ENCODE assay signal across 24 cellular contexts in genomic region chr18:32056613-32057358, GRCh38. TPM values are rescaled to one million over a fixed set of nuclear protein-coding genes. Genes with fewer than 3 reads are reported as not detected.
DNase-seq lines count a peak whose midpoint lies in the region; ATAC-seq and TF ChIP-seq lines count a peak whose summit lies in the region.
"Had no signal": no experiment of that assay in that cellular context is flagged by ENCODE, and none has a peak within 500 bp of the region (broad histone marks: within the 10 kb centered on the region; RNA-seq: fewer than 3 reads in every experiment).

No MANE protein-coding gene starts in this region.

- TF ChIP-seq CTCF in tibial artery (IDR thresholded peaks at IDR 0.05), result no peak

- DNase-seq in NCI-H1105 treated with DMSO at 0.1 percent for 48 hours (lab: John Stamatoyannopoulos, UW) (peak; percentile 28), NCI-H1105 (lab: John Stamatoyannopoulos, UW) (no peak), DMS53 (lab: John Stamatoyannopoulos, UW) (peak; percentile 19), NCI-H2171 (lab: John Stamatoyannopoulos, UW) (peak; percentile 29), left colon (no peak), HuH-7 (ENCODE audit: low spot score) (no peak), tibial artery (no peak)
- DNase-seq: activated CD4-positive, alpha-beta T cell treated with anti-CD3 and anti-CD28 coated beads for 1 hour; activated T-cell treated with anti-CD3 and anti-CD28 coated beads, Interleukin-2, amount 50 U/mL, for 1 hour; AML-193; dermis blood vessel endothelial cell; DMS153; GDM1; mesenchymal stem cell; NCI-H1694; NCI-H345; stimulated activated naive CD4-positive, alpha-beta T cell treated with Interleukin-2 at 50 U/mL for 16 hours; testis; uterus had no signal

- ATAC-seq in left colon (peak; percentile 59), GM19351 (IDR thresholded peaks at IDR 0.05; ENCODE audit: unreplicated experiment) (no peak)
- ATAC-seq: A549, Right ventricle myocardium inferior, SK-N-SH treated with all-trans-retinoic acid at 6 μM for 48 hours had no signal

- H3K27ac ChIP-seq in tibial artery, result no peak overlapping the region
- H3K27ac ChIP-seq: A549, prostate gland, testis, uterus had no signal

- no peaks in the 10 kb centered on the region for H3K9me3 ChIP-seq in tibial artery
- H3K9me3 ChIP-seq: A549, prostate gland, testis, uterus had no signal

- no peaks in the 10 kb centered on the region for H3K27me3 ChIP-seq in tibial artery
- H3K27me3 ChIP-seq: testis, uterus had no signal

- no peaks in the 10 kb centered on the region for H3K36me3 ChIP-seq in tibial artery
- H3K36me3 ChIP-seq: prostate gland, uterus had no signal

- no peak overlapping the region for H3K4me3 ChIP-seq in tibial artery
- H3K4me3 ChIP-seq: A549, prostate gland, testis, uterus had no signal

- no peaks in the 10 kb centered on the region for H3K4me1 ChIP-seq in tibial artery
- H3K4me1 ChIP-seq: A549, prostate gland, testis, uterus had no signal

- intact Hi-C loops in left colon (cut with DNase I, micrococcal nuclease) (no loop called here), tibial artery (cut with DNase I; ENCODE audit: low total_unique reads) (no loop called here)

RNA-seq across cellular contexts. Expression of gene RNF138, which starts 34.9 kb away (rescaled TPM):
- 10 to 100 TPM; 38.3 to 54.1 TPM for total RNA-seq in left colon

RNA-seq across cellular contexts. Expression of gene RNF125, which starts 38.2 kb away (rescaled TPM):
- 10 to 100 TPM in 1 of 2 donors, 1 to 10 TPM in 1; 8.5 to 12.0 TPM for total RNA-seq in left colon

Comparison
In these comparisons a context has a peak if more than half of its experiments do, and no peak if none do; other contexts are left out.
1. DNase-seq: peak in NCI-H1105 treated with DMSO at 0.1 percent for 48 hours (single experiment), DMS53 (single experiment) and NCI-H2171 (single experiment); none in NCI-H1105 (single experiment), left colon (0 of 2), HuH-7 (single experiment) and tibial artery (0 of 2).